Comparison of ENCODE assay signal across 20 cellular contexts in genomic region chr5:131990716-131991115, GRCh38. TPM values are rescaled to one million over a fixed set of nuclear protein-coding genes. Genes with fewer than 3 reads are reported as not detected.
DNase-seq lines count a peak whose midpoint lies in the region; ATAC-seq, FAIRE-seq and TF ChIP-seq lines count a peak whose summit lies in the region.
"Had no signal": no experiment of that assay in that cellular context is flagged by ENCODE, and none has a peak within 500 bp of the region (broad histone marks: within the 10 kb centered on the region; RNA-seq: fewer than 3 reads in every experiment).

No MANE protein-coding gene starts in this region.

- TF ChIP-seq CTCF in RWPE2 (IDR thresholded peaks at IDR 0.05; ENCODE audit: poor library complexity, severe bottlenecking): no peak
- TF ChIP-seq CTCF in lower lobe of right lung (IDR thresholded peaks at IDR 0.05): no peak
- no peak for TF ChIP-seq CTCF in ovary (IDR thresholded peaks at IDR 0.05)

- TF ChIP-seq EP300 in ovary (IDR thresholded peaks at IDR 0.05): no peak

- no peak for TF ChIP-seq POLR2A in ovary (IDR thresholded peaks at IDR 0.05)

- H3K4me3 ChIP-seq in RWPE2 (ENCODE audit: severe bottlenecking) (no peak overlapping the region), lower lobe of right lung (no peak overlapping the region), ovary (no peak overlapping the region)
- H3K4me3 ChIP-seq: BLaER1 had no signal

- no peak overlapping the region for H3K4me3 Mint-ChIP-seq in activated naive CD4-positive, alpha-beta T cell treated with anti-CD3 and anti-CD28 coated beads, Interleukin-2, amount 50 U/mL, for 24 hours
- H3K4me3 Mint-ChIP-seq: CD14-positive monocyte; CD4-positive, alpha-beta memory T cell; H9 had no signal

- peak overlapping the region; percentile 33 for H3K27ac Mint-ChIP-seq in activated naive CD4-positive, alpha-beta T cell treated with anti-CD3 and anti-CD28 coated beads, Interleukin-2, amount 50 U/mL, for 24 hours
- H3K27ac Mint-ChIP-seq: CD14-positive monocyte, H9 had no signal

- peak; percentile 23 for FAIRE-seq in urothelium cell line (lab: Jason Lieb, UNC)
- FAIRE-seq: H1 had no signal

- H3K4me1 Mint-ChIP-seq in activated naive CD4-positive, alpha-beta T cell treated with anti-CD3 and anti-CD28 coated beads, Interleukin-2, amount 50 U/mL, for 24 hours: no peaks in the 10 kb centered on the region
- H3K4me1 Mint-ChIP-seq: CD14-positive monocyte had no signal

- H3K36me3 ChIP-seq in RWPE2 (ENCODE audit: low read depth): no peaks in the 10 kb centered on the region
- H3K36me3 ChIP-seq in lower lobe of right lung: no peaks in the 10 kb centered on the region
- H3K36me3 ChIP-seq in ovary: no peaks in the 10 kb centered on the region
- H3K36me3 ChIP-seq: BLaER1 had no signal

- no peaks in the 10 kb centered on the region for H3K4me1 ChIP-seq in RWPE2 (ENCODE audit: insufficient read depth, poor library complexity, severe bottlenecking)
- no peaks in the 10 kb centered on the region for H3K4me1 ChIP-seq in lower lobe of right lung
- no peaks in the 10 kb centered on the region for H3K4me1 ChIP-seq in ovary (ENCODE audit: insufficient read depth)

- no peak for DNase-seq in activated naive CD4-positive, alpha-beta T cell treated with anti-CD3 and anti-CD28 coated beads, Interleukin-2, amount 50 U/mL, for 16 hours
- DNase-seq in RWPE2 (ENCODE audit: low spot score): peak; percentile 61
- peak; percentile 33 for DNase-seq in lower lobe of right lung
- no peak for DNase-seq in urothelium cell line (ENCODE audit: low spot score)
- no peak for DNase-seq in ovary
- DNase-seq: 8988T; Calu3; CD4-positive, alpha-beta memory T cell; DMS79 treated with DMSO at 0.1 percent for 48 hours; GF-D8; H9 had no signal

- H3K27ac ChIP-seq in RWPE2 (ENCODE audit: poor library complexity, severe bottlenecking) (no peak overlapping the region), lower lobe of right lung (no peak overlapping the region), ovary (no peak overlapping the region)
- H3K27ac ChIP-seq: BLaER1 had no signal

- H3K27me3 Mint-ChIP-seq in activated naive CD4-positive, alpha-beta T cell treated with anti-CD3 and anti-CD28 coated beads, Interleukin-2, amount 50 U/mL, for 24 hours: no peaks in the 10 kb centered on the region
- H3K27me3 Mint-ChIP-seq: CD4-positive, alpha-beta memory T cell had no signal

- 93 to 98% (median 94%) methylated on average over 13 of the region's 13 CpGs for WGBS in ovary, 3 donors

- no peaks in the 10 kb centered on the region for H3K9me3 Mint-ChIP-seq in activated naive CD4-positive, alpha-beta T cell treated with anti-CD3 and anti-CD28 coated beads, Interleukin-2, amount 50 U/mL, for 24 hours
- H3K9me3 Mint-ChIP-seq: CD14-positive monocyte, H9 had no signal

- H3K27me3 ChIP-seq in RWPE2 (ENCODE audit: insufficient read depth, poor library complexity, severe bottlenecking) (no peaks in the 10 kb centered on the region), lower lobe of right lung (ENCODE audit: low read depth) (no peaks in the 10 kb centered on the region), ovary (no peaks in the 10 kb centered on the region)
- H3K27me3 ChIP-seq: BLaER1 had no signal

- H3K9me3 ChIP-seq in RWPE2 (ENCODE audit: severe bottlenecking) (no peaks in the 10 kb centered on the region), lower lobe of right lung (no peaks in the 10 kb centered on the region), ovary (no peaks in the 10 kb centered on the region)
- H3K9me3 ChIP-seq: BLaER1 had no signal

- intact Hi-C loops in lower lobe of right lung (cut with DNase I): no loop called here
- intact Hi-C loops in ovary (cut with DNase I): no loop called here

- H3K36me3 Mint-ChIP-seq in activated naive CD4-positive, alpha-beta T cell treated with anti-CD3 and anti-CD28 coated beads, Interleukin-2, amount 50 U/mL, for 24 hours: no peaks in the 10 kb centered on the region
- H3K36me3 Mint-ChIP-seq: CD14-positive monocyte; CD4-positive, alpha-beta memory T cell had no signal

- ATAC-seq in RWPE2 (ENCODE audit: low read depth) (no peak), lower lobe of right lung (no peak), HG03280 (IDR thresholded peaks at IDR 0.05; ENCODE audit: unreplicated experiment) (no peak), GM19328 (IDR thresholded peaks at IDR 0.05; ENCODE audit: unreplicated experiment) (no peak)

RNA-seq across cellular contexts. Expression of gene ACSL6, which starts 20.7 kb away (rescaled TPM):
- total RNA-seq in lower lobe of right lung (0.59 TPM), ovary (under 1 TPM in 6 of 7 donors, not detected in 1; 0.07 to 0.34 (median 0.22) TPM)
- polyA plus RNA-seq in ovary: under 1 TPM; 0.17 to 0.65 TPM
- total RNA-seq: A673, HT-29 had no signal
- polyA plus RNA-seq: AG04450 had no signal

RNA-seq across cellular contexts. Expression of gene MEIKIN, which starts 45.3 kb away (rescaled TPM):
- not detected for total RNA-seq in lower lobe of right lung
- not detected for total RNA-seq in ovary
- under 1 TPM in 1 of 2 donors, not detected in 1; 0.29 TPM for polyA plus RNA-seq in ovary
- total RNA-seq: A673, Calu3, H1, H9, HT-29 had no signal
- polyA plus RNA-seq: AG04450; CD4-positive, alpha-beta memory T cell; H1 had no signal

Comparison
In these comparisons a context has a peak if more than half of its experiments do, and no peak if none do; other contexts are left out.
1. DNase-seq: peak in RWPE2 (single experiment) and lower lobe of right lung (single experiment); none in activated naive CD4-positive, alpha-beta T cell treated with anti-CD3 and anti-CD28 coated beads, Interleukin-2, amount 50 U/mL, for 16 hours (single experiment), urothelium cell line (single experiment) and ovary (0 of 5).